20 cellular contexts compared by ENCODE assay signal in genomic region chr4:14379148-14379547, GRCh38.
DNase-seq lines count a peak whose midpoint lies in the region; ATAC-seq and TF ChIP-seq lines count a peak whose summit lies in the region.
"Had no signal": no experiment of that assay in that cellular context is flagged by ENCODE, and none has a peak within 500 bp of the region (broad histone marks: within the 10 kb centered on the region; RNA-seq: fewer than 3 reads in every experiment).

No MANE protein-coding gene starts in this region.

- H3K4me3 Mint-ChIP-seq in HFFc6, result no peak overlapping the region
- H3K4me3 Mint-ChIP-seq: CD4-positive, alpha-beta memory T cell had no signal

- 84% methylated on average over 1 of the region's 1 CpG; no CpG with 5 or more reads in 1 of the 2 donors for WGBS in transverse colon (ENCODE audit: low coverage in 1 of 2), 2 donors

- ATAC-seq in HG03520 (IDR thresholded peaks at IDR 0.05; ENCODE audit: unreplicated experiment), result no peak
- ATAC-seq: GM12878, HCT116, Panc1 had no signal

- H3K27ac Mint-ChIP-seq in HFFc6, result no peak overlapping the region
- H3K27ac Mint-ChIP-seq: CD4-positive, alpha-beta memory T cell had no signal

- peak; percentile 41 for DNase-seq in EH (ENCODE audit: low read depth)
- DNase-seq in HFFc6, result peak; percentile 12
- DNase-seq in amniotic epithelial cell (ENCODE audit: low read depth), result peak; percentile 0
- DNase-seq in iris pigment epithelial cell (ENCODE audit: low read depth), result peak; percentile 62
- DNase-seq in activated CD4-positive, alpha-beta T cell treated with anti-CD3 and anti-CD28 coated beads, Interleukin-2, amount 50 U/mL, for 48 hours, result no peak
- no peak for DNase-seq in NCI-H1417 (lab: John Stamatoyannopoulos, UW)
- no peak for DNase-seq in transverse colon
- DNase-seq: BE2C; CD4-positive, alpha-beta memory T cell; NCI-H1417 treated with DMSO at 0.1 percent for 48 hours; NCI-H2081 treated with DMSO at 0.1 percent for 48 hours; NCI-H345; Right ventricle myocardium superior; SK-N-SH; T-helper 1 cell had no signal

- H3K4me3 ChIP-seq in transverse colon, result no peak overlapping the region
- H3K4me3 ChIP-seq: GM12878 had no signal

- H3K27ac ChIP-seq in transverse colon, result no peak overlapping the region
- H3K27ac ChIP-seq: HL-60 had no signal

- no peaks in the 10 kb centered on the region for H3K4me1 ChIP-seq in transverse colon
- H3K4me1 ChIP-seq: BE2C had no signal

- intact Hi-C loops in transverse colon (cut with DNase I; ENCODE audit: low total_unique reads), result no loop called here

- no peaks in the 10 kb centered on the region for H3K27me3 ChIP-seq in transverse colon
- H3K27me3 ChIP-seq: BE2C had no signal

- no peaks in the 10 kb centered on the region for H3K9me3 Mint-ChIP-seq in HFFc6

- TF ChIP-seq POLR2A in transverse colon (IDR thresholded peaks at IDR 0.05), result no peak

- H3K9me3 ChIP-seq in transverse colon, result no peaks in the 10 kb centered on the region
- H3K9me3 ChIP-seq: BE2C, SK-N-SH had no signal

- H3K36me3 Mint-ChIP-seq in HFFc6 (ENCODE audit: low read depth), result no peaks in the 10 kb centered on the region
- H3K36me3 Mint-ChIP-seq: CD4-positive, alpha-beta memory T cell had no signal

- TF ChIP-seq EP300 in transverse colon (IDR thresholded peaks at IDR 0.05; ENCODE audit: low read depth), result no peak

- peaks cover 7% of the 10 kb centered on the region for H3K4me1 Mint-ChIP-seq in HFFc6 (ENCODE audit: low read depth)
- H3K4me1 Mint-ChIP-seq: CD4-positive, alpha-beta memory T cell had no signal

- in situ Hi-C loops in transverse colon (cut with MboI; ENCODE audit: low pct_ligation_motif_present in 1 of 4, low pct_unique_long_range_greater_than_20kb in 1 of 4, low sequenced_read_pairs in 3 of 4), result no loop called here

- TF ChIP-seq CTCF in HFFc6 (IDR thresholded peaks at IDR 0.05) (no peak), transverse colon (IDR thresholded peaks at IDR 0.05) (no peak)

- H3K36me3 ChIP-seq in transverse colon, result no peaks in the 10 kb centered on the region
- H3K36me3 ChIP-seq: BE2C had no signal

- peaks cover 4% of the 10 kb centered on the region; the same call in 1 of the 2 replicates for H3K27me3 Mint-ChIP-seq in HFFc6 (ENCODE audit: insufficient read depth)
- H3K27me3 Mint-ChIP-seq: CD4-positive, alpha-beta memory T cell had no signal

Comparison
In these comparisons a context has a peak if more than half of its experiments do, and no peak if none do; other contexts are left out.
1. DNase-seq: peak in EH (single experiment), HFFc6 (single experiment), amniotic epithelial cell (single experiment) and iris pigment epithelial cell (single experiment); none in activated CD4-positive, alpha-beta T cell treated with anti-CD3 and anti-CD28 coated beads, Interleukin-2, amount 50 U/mL, for 48 hours (0 of 2), NCI-H1417 (0 of 3) and transverse colon (single experiment).